In genomic region chr3:152244156-152244888, GRCh38 we compare ENCODE assay signal across 1 cellular context.
A peak's percentile ranks its signal among the peaks of the same experiment; 100 is the strongest.
TF ChIP-seq lines count a peak whose summit lies in the region.

No MANE protein-coding gene starts in this region.

TF ChIP-seq in K562, 482 proteins besides CTCF, POLR2A, EP300 and RAD21 (continued from another document and continues in another):
- 0 out of 4 replicates have a peak, but pooled peaks of 1 of the 2 experiments have one; percentile 33 for TF ChIP-seq MNT (conservative IDR thresholded peaks at IDR 0.05)
- TF ChIP-seq ZMIZ1 (IDR thresholded peaks at IDR 0.05; ENCODE audit: low read depth in 2 of 2, low read length in 2 of 2), result no peak
- no peak for TF ChIP-seq FOXA3 (CRISPR knock-in tag; conservative IDR thresholded peaks at IDR 0.05 in 1 of 2, IDR thresholded peaks at IDR 0.05 in 1 of 2)
- TF ChIP-seq ADNP (tag; IDR thresholded peaks at IDR 0.05), result peak; percentile 82
- TF ChIP-seq ZC3H11A (IDR thresholded peaks at IDR 0.05; ENCODE audit: low read depth, low read length), result no peak
- TF ChIP-seq SMARCE1 (IDR thresholded peaks at IDR 0.05), result peak; percentile 14; the same call in 1 of the 2 replicates
- TF ChIP-seq THRB (CRISPR knock-in tag; conservative IDR thresholded peaks at IDR 0.05), result no peak
- no peak for TF ChIP-seq ZKSCAN8 (CRISPR knock-in tag; IDR thresholded peaks at IDR 0.05)
- TF ChIP-seq ETV1 (tag; conservative IDR thresholded peaks at IDR 0.05; ENCODE audit: low read depth), result peak; percentile 56; the same call in 1 of the 2 replicates
- 0 out of 2 replicates have a peak, but pooled peaks have one; percentile 13 for TF ChIP-seq ZBTB40 (IDR thresholded peaks at IDR 0.05)
- no peak for TF ChIP-seq ZBTB40 (CRISPR knock-in tag; IDR thresholded peaks at IDR 0.05)
- TF ChIP-seq RNF2 (IDR thresholded peaks at IDR 0.05), result no peak
- no peak for TF ChIP-seq NEUROD1 (IDR thresholded peaks at IDR 0.05; ENCODE audit: borderline replicate concordance, low read depth, low read length, partially characterized antibody)
- no peak for TF ChIP-seq THRA (IDR thresholded peaks at IDR 0.05)
- no peak for TF ChIP-seq NR1H2 (CRISPR knock-in tag; IDR thresholded peaks at IDR 0.05)
- no peak for TF ChIP-seq ZBTB11 (CRISPR knock-in tag; IDR thresholded peaks at IDR 0.05)
- no peak for TF ChIP-seq ZBTB34 (CRISPR knock-in tag; IDR thresholded peaks at IDR 0.05)
- peak; percentile 99 for TF ChIP-seq HMBOX1 (IDR thresholded peaks at IDR 0.05)
- TF ChIP-seq NCOA2 (IDR thresholded peaks at IDR 0.05; ENCODE audit: partially characterized antibody in 2 of 2), result no peak
